20 cellular contexts compared by ENCODE assay signal in the genomic region with DNA sequence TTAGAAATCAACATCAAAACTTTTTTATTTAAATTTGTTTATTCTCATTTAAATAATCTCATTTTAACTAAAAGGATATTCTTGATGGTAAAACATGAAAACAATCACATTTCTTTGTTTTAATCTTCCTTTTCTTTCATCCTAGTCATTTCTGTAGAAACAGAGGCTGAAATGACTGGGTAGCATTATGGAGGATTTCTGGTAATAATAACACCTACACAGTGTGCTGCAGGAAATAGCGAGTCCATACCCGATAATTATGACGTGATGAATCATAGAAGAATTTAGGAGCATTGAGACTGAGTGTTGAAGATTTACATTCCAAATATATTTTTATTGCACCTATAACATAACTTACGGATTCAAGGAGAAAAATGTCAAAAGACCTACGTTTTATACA. TPM values are rescaled to one million over a fixed set of nuclear protein-coding genes. Genes with fewer than 3 reads are reported as not detected.
DNase-seq lines count a peak whose midpoint lies in the region; ATAC-seq and TF ChIP-seq lines count a peak whose summit lies in the region.
"Had no signal": no experiment of that assay in that cellular context is flagged by ENCODE, and none has a peak within 500 bp of the region (broad histone marks: within the 10 kb centered on the region; RNA-seq: fewer than 3 reads in every experiment).

No MANE protein-coding gene starts in this region.

- intact Hi-C loops in heart left ventricle (cut with DNase I) (no loop called here), Right ventricle myocardium inferior (cut with DNase I) (no loop called here), prostate gland (cut with DNase I) (no loop called here)
- intact Hi-C loops in activated T-helper 2 cell treated with anti-CD3 and anti-CD28 coated beads, Interferon-gamma antibody, Interleukin-2, Interleukin-4, amounts not matched to agents 10 μg/mL and 5 μg/mL and 100 μg/mL, durations not matched to agents 14 hours and 24 hours and 36 hours (cut with micrococcal nuclease), result loop anchor here (1.0 to 5.0 kb wide), 4 partner anchors 9 to 1564 kb away; no protein-coding TSS in a partner anchor

- no peak for ATAC-seq in heart left ventricle
- ATAC-seq in Right ventricle myocardium inferior, result no peak
- peak; percentile 49 for ATAC-seq in HG03432 (IDR thresholded peaks at IDR 0.05; ENCODE audit: unreplicated experiment)
- no peak for ATAC-seq in HG03139 (IDR thresholded peaks at IDR 0.05; ENCODE audit: unreplicated experiment)
- no peak for ATAC-seq in HG03460 (IDR thresholded peaks at IDR 0.05; ENCODE audit: unreplicated experiment)
- ATAC-seq in GM21381 (IDR thresholded peaks at IDR 0.05; ENCODE audit: unreplicated experiment), result no peak

- H3K9me3 Mint-ChIP-seq in activated T-helper 2 cell treated with anti-CD3 and anti-CD28 coated beads, Interferon-gamma antibody, Interleukin-2, Interleukin-4, amounts not matched to agents 10 μg/mL and 5 μg/mL and 100 μg/mL, durations not matched to agents 14 hours and 24 hours and 36 hours, result peaks cover 7% of the 10 kb centered on the region
- H3K9me3 Mint-ChIP-seq: memory B cell, nephron had no signal

- peak overlapping the region in 8 of 12 donors; percentile 43 to 83 (median 74) for H3K27ac ChIP-seq in heart left ventricle
- no peak overlapping the region for H3K27ac ChIP-seq in prostate gland
- H3K27ac ChIP-seq: cardiac muscle cell, KMS-11, psoas muscle, spleen, thyroid gland, WERI-Rb-1 had no signal

- WGBS in heart left ventricle, 4 donors, result 71 to 86% (median 80%) methylated on average over 5 of the region's 5 CpGs
- WGBS in prostate gland, result 92% methylated on average over 5 of the region's 5 CpGs

- no peaks in the 10 kb centered on the region for H3K9me3 ChIP-seq in heart left ventricle
- no peaks in the 10 kb centered on the region for H3K9me3 ChIP-seq in prostate gland
- H3K9me3 ChIP-seq: psoas muscle, spleen, thyroid gland had no signal

- H3K27me3 ChIP-seq in heart left ventricle (no peaks in the 10 kb centered on the region), prostate gland (replicated peaks; ENCODE audit: insufficient read depth) (no peaks in the 10 kb centered on the region)
- H3K27me3 ChIP-seq: cardiac muscle cell, spleen, thyroid gland had no signal

- H3K4me1 ChIP-seq in heart left ventricle, result peaks cover 0 to 27% (median 5%) of the 10 kb centered on the region in 12 donors
- peaks cover 4% of the 10 kb centered on the region for H3K4me1 ChIP-seq in prostate gland (replicated peaks)

- no peak for DNase-seq in heart left ventricle
- DNase-seq in Right ventricle myocardium inferior (ENCODE audit: missing footprints), result no peak
- no peak for DNase-seq in activated T-helper 2 cell treated with anti-CD3 and anti-CD28 coated beads, Interferon-gamma antibody, Interleukin-2, Interleukin-4, amounts not matched to agents 10 μg/mL and 5 μg/mL and 100 μg/mL, durations not matched to agents 14 hours and 24 hours and 36 hours (ENCODE audit: low spot score)
- DNase-seq in prostate gland (ENCODE audit: low spot score), result no peak
- DNase-seq: AML-193; Calu3; effector CD4-positive, alpha-beta T cell; NCI-H2171 treated with DMSO at 0.1 percent for 48 hours; psoas muscle; spleen; thyroid gland; WERI-Rb-1 had no signal

- H3K27me3 Mint-ChIP-seq in activated T-helper 2 cell treated with anti-CD3 and anti-CD28 coated beads, Interferon-gamma antibody, Interleukin-2, Interleukin-4, amounts not matched to agents 10 μg/mL and 5 μg/mL and 100 μg/mL, durations not matched to agents 14 hours and 24 hours and 36 hours (ENCODE audit: low read depth), result peaks cover 8% of the 10 kb centered on the region

- TF ChIP-seq CTCF in heart left ventricle (IDR thresholded peaks at IDR 0.05), result no peak
- no peak for TF ChIP-seq CTCF in prostate gland (IDR thresholded peaks at IDR 0.05)

- H3K4me1 Mint-ChIP-seq in activated T-helper 2 cell treated with anti-CD3 and anti-CD28 coated beads, Interferon-gamma antibody, Interleukin-2, Interleukin-4, amounts not matched to agents 10 μg/mL and 5 μg/mL and 100 μg/mL, durations not matched to agents 14 hours and 24 hours and 36 hours (ENCODE audit: low read depth), result peaks cover 52% of the 10 kb centered on the region
- H3K4me1 Mint-ChIP-seq: memory B cell had no signal

- no peak for TF ChIP-seq POLR2A in heart left ventricle (IDR thresholded peaks at IDR 0.05)
- TF ChIP-seq POLR2A in prostate gland (IDR thresholded peaks at IDR 0.05), result no peak

- H3K4me3 Mint-ChIP-seq in activated T-helper 2 cell treated with anti-CD3 and anti-CD28 coated beads, Interferon-gamma antibody, Interleukin-2, Interleukin-4, amounts not matched to agents 10 μg/mL and 5 μg/mL and 100 μg/mL, durations not matched to agents 14 hours and 24 hours and 36 hours (ENCODE audit: low read depth), result peak overlapping the region; percentile 70
- H3K4me3 Mint-ChIP-seq: memory B cell, nephron had no signal

- peaks cover 0 to 3% (median 0%) of the 10 kb centered on the region in 9 donors for H3K36me3 ChIP-seq in heart left ventricle
- H3K36me3 ChIP-seq in prostate gland, result no peaks in the 10 kb centered on the region
- H3K36me3 ChIP-seq: cardiac muscle cell, spleen, thyroid gland, WERI-Rb-1 had no signal

- peaks cover 19% of the 10 kb centered on the region for H3K36me3 Mint-ChIP-seq in activated T-helper 2 cell treated with anti-CD3 and anti-CD28 coated beads, Interferon-gamma antibody, Interleukin-2, Interleukin-4, amounts not matched to agents 10 μg/mL and 5 μg/mL and 100 μg/mL, durations not matched to agents 14 hours and 24 hours and 36 hours (ENCODE audit: low read depth)
- H3K36me3 Mint-ChIP-seq: memory B cell had no signal

- H3K4me3 ChIP-seq in heart left ventricle, result peak overlapping the region in 11 of 12 donors; percentile 18 to 58 (median 48)
- H3K4me3 ChIP-seq in prostate gland, result peak overlapping the region; percentile 20 to 30
- H3K4me3 ChIP-seq: cardiac muscle cell, psoas muscle, spleen had no signal

- peak overlapping the region; percentile 88 for H3K27ac Mint-ChIP-seq in activated T-helper 2 cell treated with anti-CD3 and anti-CD28 coated beads, Interferon-gamma antibody, Interleukin-2, Interleukin-4, amounts not matched to agents 10 μg/mL and 5 μg/mL and 100 μg/mL, durations not matched to agents 14 hours and 24 hours and 36 hours
- H3K27ac Mint-ChIP-seq: memory B cell had no signal

RNA-seq across cellular contexts. Expression of a gene that starts 31.4 kb away (rescaled TPM):
- total RNA-seq in heart left ventricle (10 to 100 TPM in 2 of 9 donors, 1 to 10 TPM in 7; 3.4 to 11.9 (median 6.8) TPM), Right ventricle myocardium inferior (6.8 TPM), prostate gland (1 to 10 TPM; 4.1 to 6.4 TPM)
- polyA plus RNA-seq in heart left ventricle, result 1 to 10 TPM; 1.1 to 8.7 TPM
- total RNA-seq in activated T-helper 2 cell treated with anti-CD3 and anti-CD28 coated beads, Interferon-gamma antibody, Interleukin-2, Interleukin-4, amounts not matched to agents 10 μg/mL and 5 μg/mL and 100 μg/mL, durations not matched to agents 14 hours and 24 hours and 36 hours, result 3.7 and 5.5 TPM in 2 replicates

Comparison
In these comparisons a context has a peak if more than half of its experiments do, and no peak if none do; other contexts are left out.
1. H3K27ac ChIP-seq: peak in heart left ventricle (8 of 12); none in prostate gland (0 of 2).